1 cellular context compared by ENCODE assay signal in the genomic region with DNA sequence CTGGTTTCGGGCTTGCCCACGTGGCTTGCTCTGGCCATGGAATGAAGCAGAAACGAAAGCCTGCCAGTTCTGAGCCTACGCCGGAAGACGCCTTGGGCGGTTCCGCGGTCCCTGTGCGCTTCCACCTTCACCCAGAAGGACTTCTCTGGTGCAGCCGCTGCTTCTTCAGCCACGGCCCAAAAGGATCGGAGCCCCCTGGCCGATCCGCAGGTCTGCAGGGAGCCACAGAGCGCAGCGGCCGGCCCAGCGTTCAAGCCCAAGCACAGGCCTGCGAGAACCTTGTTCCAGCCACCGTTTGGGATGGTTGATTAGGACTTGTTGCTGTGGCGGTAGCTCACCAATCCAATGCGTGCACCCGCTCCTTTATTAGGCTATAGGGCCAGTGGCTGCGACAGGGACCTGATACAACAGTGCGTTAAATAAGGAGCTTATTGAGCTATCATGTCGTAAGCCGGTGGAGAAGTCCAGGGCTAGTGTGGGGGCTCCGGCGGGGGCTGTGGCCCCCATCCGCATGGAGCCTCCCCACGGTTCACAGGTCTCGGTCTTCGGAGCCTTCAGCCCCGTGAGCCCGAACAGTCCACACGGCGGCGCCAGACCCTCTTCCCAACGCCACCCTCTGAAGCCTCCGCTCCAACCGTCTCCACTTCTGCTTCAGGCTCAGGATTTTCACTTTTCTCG.
A peak's percentile ranks its signal among the peaks of the same experiment; 100 is the strongest.
TF ChIP-seq lines count a peak whose summit lies in the region.

No MANE protein-coding gene starts in this region.

TF ChIP-seq in HepG2, 621 proteins besides CTCF, POLR2A, EP300 and RAD21 (continued from another document and continues in another):
- TF ChIP-seq, protein P1, sequence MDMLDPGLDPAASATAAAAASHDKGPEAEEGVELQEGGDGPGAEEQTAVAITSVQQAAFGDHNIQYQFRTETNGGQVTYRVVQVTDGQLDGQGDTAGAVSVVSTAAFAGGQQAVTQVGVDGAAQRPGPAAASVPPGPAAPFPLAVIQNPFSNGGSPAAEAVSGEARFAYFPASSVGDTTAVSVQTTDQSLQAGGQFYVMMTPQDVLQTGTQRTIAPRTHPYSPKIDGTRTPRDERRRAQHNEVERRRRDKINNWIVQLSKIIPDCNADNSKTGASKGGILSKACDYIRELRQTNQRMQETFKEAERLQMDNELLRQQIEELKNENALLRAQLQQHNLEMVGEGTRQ (IDR thresholded peaks at IDR 0.05; ENCODE audit: low read depth, low read length) = no peak
- TF ChIP-seq, protein P1 (CRISPR knock-in tag; IDR thresholded peaks at IDR 0.05; ENCODE audit: borderline replicate concordance) = no peak
- TF ChIP-seq NFKBIZ (CRISPR knock-in tag; IDR thresholded peaks at IDR 0.05) = no peak
- TF ChIP-seq ZNF776 (CRISPR knock-in tag; IDR thresholded peaks at IDR 0.05) = no peak
- no peak for TF ChIP-seq ZNF275 (CRISPR knock-in tag; IDR thresholded peaks at IDR 0.05; ENCODE audit: borderline replicate concordance)
- no peak for TF ChIP-seq ZSCAN20 (CRISPR knock-in tag; IDR thresholded peaks at IDR 0.05; ENCODE audit: borderline replicate concordance)
- TF ChIP-seq YEATS4 (CRISPR knock-in tag; IDR thresholded peaks at IDR 0.05; ENCODE audit: borderline replicate concordance) = no peak
- no peak for TF ChIP-seq FUBP1 (CRISPR knock-in tag; IDR thresholded peaks at IDR 0.05; ENCODE audit: borderline replicate concordance)
- no peak for TF ChIP-seq CBFB (CRISPR knock-in tag; IDR thresholded peaks at IDR 0.05)
- no peak for TF ChIP-seq NR1H2 (CRISPR knock-in tag; IDR thresholded peaks at IDR 0.05; ENCODE audit: borderline replicate concordance, low read depth)
- peak; percentile 30; the same call in 1 of the 2 replicates for TF ChIP-seq ZNF790 (CRISPR knock-in tag; IDR thresholded peaks at IDR 0.05; ENCODE audit: borderline replicate concordance)
- no peak for TF ChIP-seq TAF1 (CRISPR knock-in tag; IDR thresholded peaks at IDR 0.05)
- no peak for TF ChIP-seq ZNF839 (CRISPR knock-in tag; IDR thresholded peaks at IDR 0.05; ENCODE audit: borderline replicate concordance)
- TF ChIP-seq, protein P2, sequence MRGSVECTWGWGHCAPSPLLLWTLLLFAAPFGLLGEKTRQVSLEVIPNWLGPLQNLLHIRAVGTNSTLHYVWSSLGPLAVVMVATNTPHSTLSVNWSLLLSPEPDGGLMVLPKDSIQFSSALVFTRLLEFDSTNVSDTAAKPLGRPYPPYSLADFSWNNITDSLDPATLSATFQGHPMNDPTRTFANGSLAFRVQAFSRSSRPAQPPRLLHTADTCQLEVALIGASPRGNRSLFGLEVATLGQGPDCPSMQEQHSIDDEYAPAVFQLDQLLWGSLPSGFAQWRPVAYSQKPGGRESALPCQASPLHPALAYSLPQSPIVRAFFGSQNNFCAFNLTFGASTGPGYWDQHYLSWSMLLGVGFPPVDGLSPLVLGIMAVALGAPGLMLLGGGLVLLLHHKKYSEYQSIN (CRISPR knock-in tag; IDR thresholded peaks at IDR 0.05; ENCODE audit: borderline replicate concordance) = no peak
- TF ChIP-seq GATAD2A (CRISPR knock-in tag; IDR thresholded peaks at IDR 0.05) = no peak
- TF ChIP-seq ZNF775 (CRISPR knock-in tag; IDR thresholded peaks at IDR 0.05; ENCODE audit: borderline replicate concordance) = no peak
- no peak for TF ChIP-seq ZMYM4 (CRISPR knock-in tag; IDR thresholded peaks at IDR 0.05)
- no peak for TF ChIP-seq HES4 (CRISPR knock-in tag; IDR thresholded peaks at IDR 0.05; ENCODE audit: borderline replicate concordance)
- TF ChIP-seq HMGXB4 (CRISPR knock-in tag; IDR thresholded peaks at IDR 0.05; ENCODE audit: borderline replicate concordance in 1 of 2, low read depth in 1 of 2) = no peak; a peak in 1 of 4 replicates
- no peak for TF ChIP-seq SP2 (CRISPR knock-in tag; IDR thresholded peaks at IDR 0.05)
- TF ChIP-seq ZNF572 (CRISPR knock-in tag; IDR thresholded peaks at IDR 0.05) = no peak
- TF ChIP-seq AKNA (CRISPR knock-in tag; IDR thresholded peaks at IDR 0.05; ENCODE audit: borderline replicate concordance) = no peak
- TF ChIP-seq ZNF772 (CRISPR knock-in tag; IDR thresholded peaks at IDR 0.05) = no peak
- no peak for TF ChIP-seq SCMH1 (CRISPR knock-in tag; IDR thresholded peaks at IDR 0.05; ENCODE audit: borderline replicate concordance)
- no peak for TF ChIP-seq CREM (IDR thresholded peaks at IDR 0.05)
- no peak for TF ChIP-seq CREM (CRISPR knock-in tag; IDR thresholded peaks at IDR 0.05)
- no peak for TF ChIP-seq ZNF138 (CRISPR knock-in tag; IDR thresholded peaks at IDR 0.05; ENCODE audit: low read depth)
- TF ChIP-seq ZNF766 (CRISPR knock-in tag; IDR thresholded peaks at IDR 0.05; ENCODE audit: borderline replicate concordance) = no peak
- TF ChIP-seq SALL1 (CRISPR knock-in tag; IDR thresholded peaks at IDR 0.05) = peak; percentile 34; the same call in 1 of the 2 replicates
- TF ChIP-seq SUZ12 (IDR thresholded peaks at IDR 0.05; ENCODE audit: low read depth, low read length) = no peak
- no peak for TF ChIP-seq RORA (CRISPR knock-in tag; IDR thresholded peaks at IDR 0.05)
- 0 out of 2 replicates have a peak, but pooled peaks have one; percentile 7 for TF ChIP-seq SMC3 (IDR thresholded peaks at IDR 0.05; ENCODE audit: low read length)
- TF ChIP-seq ZNF121 (CRISPR knock-in tag; IDR thresholded peaks at IDR 0.05) = no peak
- TF ChIP-seq DNMT1 (CRISPR knock-in tag; IDR thresholded peaks at IDR 0.05) = no peak
- TF ChIP-seq, protein P3, sequence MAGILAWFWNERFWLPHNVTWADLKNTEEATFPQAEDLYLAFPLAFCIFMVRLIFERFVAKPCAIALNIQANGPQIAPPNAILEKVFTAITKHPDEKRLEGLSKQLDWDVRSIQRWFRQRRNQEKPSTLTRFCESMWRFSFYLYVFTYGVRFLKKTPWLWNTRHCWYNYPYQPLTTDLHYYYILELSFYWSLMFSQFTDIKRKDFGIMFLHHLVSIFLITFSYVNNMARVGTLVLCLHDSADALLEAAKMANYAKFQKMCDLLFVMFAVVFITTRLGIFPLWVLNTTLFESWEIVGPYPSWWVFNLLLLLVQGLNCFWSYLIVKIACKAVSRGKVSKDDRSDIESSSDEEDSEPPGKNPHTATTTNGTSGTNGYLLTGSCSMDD (CRISPR knock-in tag; IDR thresholded peaks at IDR 0.05) = no peak
- no peak for TF ChIP-seq ZNF878 (CRISPR knock-in tag; IDR thresholded peaks at IDR 0.05)
- TF ChIP-seq CBX5 (CRISPR knock-in tag; IDR thresholded peaks at IDR 0.05; ENCODE audit: borderline replicate concordance) = no peak
- TF ChIP-seq ZNF12 (CRISPR knock-in tag; IDR thresholded peaks at IDR 0.05) = no peak
- TF ChIP-seq ZNF260 (CRISPR knock-in tag; IDR thresholded peaks at IDR 0.05; ENCODE audit: borderline replicate concordance, low read depth) = no peak
- no peak for TF ChIP-seq ZNF468 (CRISPR knock-in tag; IDR thresholded peaks at IDR 0.05)
- no peak for TF ChIP-seq CSRNP1 (CRISPR knock-in tag; IDR thresholded peaks at IDR 0.05)
- no peak for TF ChIP-seq MTF1 (CRISPR knock-in tag; IDR thresholded peaks at IDR 0.05)
- TF ChIP-seq, protein P4, sequence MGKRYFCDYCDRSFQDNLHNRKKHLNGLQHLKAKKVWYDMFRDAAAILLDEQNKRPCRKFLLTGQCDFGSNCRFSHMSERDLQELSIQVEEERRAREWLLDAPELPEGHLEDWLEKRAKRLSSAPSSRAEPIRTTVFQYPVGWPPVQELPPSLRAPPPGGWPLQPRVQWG (CRISPR knock-in tag; IDR thresholded peaks at IDR 0.05; ENCODE audit: borderline replicate concordance, low read depth) = no peak
- no peak for TF ChIP-seq NFKB2 (CRISPR knock-in tag; IDR thresholded peaks at IDR 0.05; ENCODE audit: borderline replicate concordance)
- TF ChIP-seq PPARG (CRISPR knock-in tag; conservative IDR thresholded peaks at IDR 0.05) = no peak
- TF ChIP-seq ZNF850 (CRISPR knock-in tag; conservative IDR thresholded peaks at IDR 0.05) = no peak
- 0 out of 2 replicates have a peak, but pooled peaks have one; percentile 35 for TF ChIP-seq RXRA (CRISPR knock-in tag; IDR thresholded peaks at IDR 0.05)
- TF ChIP-seq ZSCAN9 (CRISPR knock-in tag; IDR thresholded peaks at IDR 0.05; ENCODE audit: borderline replicate concordance) = no peak
- no peak for TF ChIP-seq MED13 (CRISPR knock-in tag; IDR thresholded peaks at IDR 0.05)
- TF ChIP-seq ZNF614 (CRISPR knock-in tag; IDR thresholded peaks at IDR 0.05; ENCODE audit: borderline replicate concordance) = no peak
- no peak for TF ChIP-seq ZNF652 (CRISPR knock-in tag; IDR thresholded peaks at IDR 0.05; ENCODE audit: borderline replicate concordance, low read depth)
- no peak for TF ChIP-seq ZNF124 (CRISPR knock-in tag; IDR thresholded peaks at IDR 0.05)
- no peak for TF ChIP-seq ZNF713 (CRISPR knock-in tag; IDR thresholded peaks at IDR 0.05)
